ENCODE assay signal across 11 cellular contexts in the genomic region with DNA sequence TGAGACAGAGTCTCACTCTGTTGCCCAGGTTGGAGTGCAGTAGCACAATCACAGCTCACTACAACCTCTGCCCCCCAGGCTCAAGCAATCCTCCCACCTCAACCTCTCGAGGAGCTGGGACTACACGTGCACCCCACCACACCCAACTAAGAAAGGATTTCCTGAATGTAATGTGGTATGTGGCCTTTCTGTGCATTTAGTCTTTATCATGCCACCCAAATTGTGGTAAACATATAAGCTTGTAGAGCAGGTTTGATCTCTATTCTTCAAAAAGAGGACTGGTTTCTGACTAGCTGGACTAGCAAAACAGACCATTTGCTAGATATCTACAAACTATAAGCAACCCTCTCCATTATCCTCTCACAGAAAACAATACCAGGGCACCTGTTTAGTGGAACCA. TPM values are rescaled to one million over a fixed set of nuclear protein-coding genes. Genes with fewer than 3 reads are reported as not detected.
DNase-seq lines count a peak whose midpoint lies in the region; ATAC-seq, FAIRE-seq and TF ChIP-seq lines count a peak whose summit lies in the region.
"Had no signal": no experiment of that assay in that cellular context is flagged by ENCODE, and none has a peak within 500 bp of the region (broad histone marks: within the 10 kb centered on the region; RNA-seq: fewer than 3 reads in every experiment).

No MANE protein-coding gene starts in this region.

- CTCF ChIA-PET in A673 (lab: Charles Lee): no interaction called here
- CTCF ChIA-PET in activated CD4-positive, alpha-beta memory T cell treated with anti-CD3 and anti-CD28 coated beads for 36 hours (lab: Charles Lee): interaction anchor here (0.6 to 2.3 kb wide), 8 partner anchors 21 to 1592 kb away, joined by 3 to 10 read pairs (median 4); a partner anchor contains a TSS

- peaks cover 5% of the 10 kb centered on the region for H3K9me3 Mint-ChIP-seq in activated CD4-positive, alpha-beta memory T cell treated with anti-CD3 and anti-CD28 coated beads for 36 hours

- BruUV-seq in A673 (replicated peaks; lab: Mats Ljungman, UMichigan): no TSS peak

- peaks cover 30% of the 10 kb centered on the region for H3K4me1 Mint-ChIP-seq in activated CD4-positive, alpha-beta memory T cell treated with anti-CD3 and anti-CD28 coated beads for 36 hours (ENCODE audit: low read depth)

- H3K9me3 ChIP-seq in A673 (ENCODE audit: low read depth, low read length, poor library complexity, severe bottlenecking): no peaks in the 10 kb centered on the region
- H3K9me3 ChIP-seq: left lung, SJCRH30 had no signal

- intact Hi-C loops in A673 (cut with micrococcal nuclease; ENCODE audit: unreplicated experiment): no loop called here
- intact Hi-C loops in activated CD4-positive, alpha-beta memory T cell treated with anti-CD3 and anti-CD28 coated beads for 36 hours (cut with micrococcal nuclease): loop anchor here (1.0 to 2.0 kb wide), 3 partner anchors 28 to 76 kb away; no protein-coding TSS in a partner anchor

- ATAC-seq in foreskin keratinocyte (no peak), GM18511 (IDR thresholded peaks at IDR 0.05; ENCODE audit: unreplicated experiment) (no peak), HG03025 (IDR thresholded peaks at IDR 0.05; ENCODE audit: low FRiP score, unreplicated experiment) (no peak)
- ATAC-seq: HepG2 had no signal

- peak overlapping the region; percentile 69 for H3K27ac ChIP-seq in A673 (ENCODE audit: low read depth, low read length, poor library complexity, severe bottlenecking)
- H3K27ac ChIP-seq in foreskin keratinocyte: peak overlapping the region; percentile 65
- H3K27ac ChIP-seq: left lung, SJCRH30 had no signal

- H3K36me3 Mint-ChIP-seq in activated CD4-positive, alpha-beta memory T cell treated with anti-CD3 and anti-CD28 coated beads for 36 hours: peaks cover 6% of the 10 kb centered on the region

- TF ChIP-seq CTCF in A673 (conservative IDR thresholded peaks at IDR 0.05; ENCODE audit: low read depth, low read length) (no peak), foreskin keratinocyte (conservative IDR thresholded peaks at IDR 0.05) (no peak)

- no peak overlapping the region for H3K4me3 Mint-ChIP-seq in activated CD4-positive, alpha-beta memory T cell treated with anti-CD3 and anti-CD28 coated beads for 36 hours

- FAIRE-seq in GM19239 (lab: Jason Lieb, UNC): peak; percentile 31
- FAIRE-seq: HepG2 had no signal

- DNase-seq in A673 (ENCODE audit: low spot score): no peak
- DNase-seq in GM19239 (ENCODE audit: insufficient read length, low spot score): no peak
- no peak for DNase-seq in activated CD4-positive, alpha-beta memory T cell treated with anti-CD3 and anti-CD28 coated beads for 36 hours
- no peak for DNase-seq in foreskin keratinocyte
- no peak for DNase-seq in SHP77 (lab: John Stamatoyannopoulos, UW)
- DNase-seq in glomerular visceral epithelial cell (ENCODE audit: extremely low spot score): no peak
- DNase-seq: left lung had no signal

- no peaks in the 10 kb centered on the region for H3K36me3 ChIP-seq in A673 (ENCODE audit: insufficient read depth, low read length, poor library complexity, severe bottlenecking)
- H3K36me3 ChIP-seq: left lung had no signal

- H3K27me3 Mint-ChIP-seq in activated CD4-positive, alpha-beta memory T cell treated with anti-CD3 and anti-CD28 coated beads for 36 hours: no peaks in the 10 kb centered on the region

- no peak overlapping the region for H3K4me3 ChIP-seq in A673 (ENCODE audit: low read depth, low read length, poor library complexity, severe bottlenecking)
- H3K4me3 ChIP-seq: left lung, SJCRH30 had no signal

- POLR2A ChIA-PET in A673 (lab: Charles Lee; ENCODE audit: low non-redundant PET): interaction anchor here (0.5 kb wide), 1 partner anchor 84 kb away, joined by 3 read pairs; no protein-coding TSS in a partner anchor
- POLR2A ChIA-PET in activated CD4-positive, alpha-beta memory T cell treated with anti-CD3 and anti-CD28 coated beads for 36 hours (lab: Charles Lee): interaction anchor here (1.0 to 2.6 kb wide), 3 partner anchors 29 to 36 kb away, joined by 3 to 23 read pairs (median 8); a partner anchor contains a TSS

- H3K4me1 ChIP-seq in A673 (ENCODE audit: insufficient read depth, low read length, poor library complexity, severe bottlenecking): peaks cover 41% of the 10 kb centered on the region
- peaks cover 32% of the 10 kb centered on the region for H3K4me1 ChIP-seq in foreskin keratinocyte

- H3K27ac Mint-ChIP-seq in activated CD4-positive, alpha-beta memory T cell treated with anti-CD3 and anti-CD28 coated beads for 36 hours: peak overlapping the region; percentile 93

- H3K27me3 ChIP-seq in A673 (replicated peaks; ENCODE audit: insufficient read depth, low read depth, low read length, poor library complexity) (no peaks in the 10 kb centered on the region), foreskin keratinocyte (no peaks in the 10 kb centered on the region)
- H3K27me3 ChIP-seq: left lung, SJCRH30 had no signal

RNA-seq across cellular contexts. Expression of a gene that starts 33.6 kb away (rescaled TPM):
- total RNA-seq in A673 (2021): 50.0 and 55.3 TPM in 2 replicates
- 1 to 10 TPM; 8.5 to 9.7 TPM for total RNA-seq in activated CD4-positive, alpha-beta memory T cell treated with anti-CD3 and anti-CD28 coated beads for 36 hours
- total RNA-seq in foreskin keratinocyte: 60.6 and 69.4 TPM in 2 replicates
- 31.4 and 43.4 TPM in 2 replicates for polyA plus RNA-seq in foreskin keratinocyte
